In the genomic region with DNA sequence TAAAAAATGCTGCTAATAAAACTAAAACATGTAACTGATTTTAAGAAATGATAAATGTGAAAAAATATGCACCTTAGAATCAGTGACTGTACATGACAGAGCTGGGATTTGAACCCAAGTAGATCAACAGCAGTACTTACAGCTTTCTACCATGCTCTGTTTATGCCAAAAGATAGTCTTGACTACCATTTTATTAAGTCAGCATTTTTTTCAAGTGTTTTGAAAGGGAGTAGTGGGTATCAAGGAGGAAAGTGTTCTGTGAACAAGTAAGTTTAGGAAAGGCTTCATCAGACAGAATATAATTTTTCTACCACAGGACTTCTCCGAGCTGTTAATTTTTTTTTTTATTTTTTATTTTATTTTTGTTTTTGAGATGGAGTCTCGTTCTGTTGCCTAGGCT, we compare ENCODE assay signal across 8 cellular contexts.
"Had no signal": no experiment of that assay in that cellular context is flagged by ENCODE, and none has a peak within 500 bp of the region (broad histone marks: within the 10 kb centered on the region; RNA-seq: fewer than 3 reads in every experiment).

No MANE protein-coding gene starts in this region.

- H3K4me3 ChIP-seq: GM12878 had no signal

- FAIRE-seq: G401.6, GM12878, GM12891, GM12892, GM18507, GM19239 had no signal

- DNase-seq: GDM1, GF-D8 had no signal

- ATAC-seq: GM12878 had no signal
